In genomic region chr5:124747770-124748686, GRCh38 we compare ENCODE assay signal across 8 cellular contexts. TPM values are rescaled to one million over a fixed set of nuclear protein-coding genes. Genes with fewer than 3 reads are reported as not detected.
DNase-seq lines count a peak whose midpoint lies in the region; ATAC-seq, FAIRE-seq and TF ChIP-seq lines count a peak whose summit lies in the region.

No MANE protein-coding gene starts in this region.

- peak overlapping the region; percentile 91 for H3K27ac ChIP-seq in hepatocyte
- H3K27ac ChIP-seq in small intestine (ENCODE audit: low read depth in 1 of 2, low read length in 1 of 2) = peak overlapping the region; percentile 83 to 90

- peak overlapping the region; percentile 75 for H3K4me3 Mint-ChIP-seq in activated naive CD8-positive, alpha-beta T cell

- 1% methylated on average over 17 of the region's 17 CpGs for WGBS in hepatocyte (ENCODE audit: low lambda C conversion rate, missing lambda C conversion rate)
- WGBS in small intestine, 3 donors = 0 to 2% (median 1%) methylated on average over 17 of the region's 17 CpGs

- H3K27me3 ChIP-seq in hepatocyte (no peaks in the 10 kb centered on the region), small intestine (ENCODE audit: control insufficient read depth in 2 of 2, insufficient read depth in 2 of 2, low read length in 2 of 2) (no peaks in the 10 kb centered on the region)

- peaks cover 3% of the 10 kb centered on the region for H3K9me3 Mint-ChIP-seq in activated naive CD8-positive, alpha-beta T cell (ENCODE audit: low read depth)

- H3K4me3 ChIP-seq in hepatocyte (peak overlapping the region; percentile 65), small intestine (ENCODE audit: low read depth in 1 of 2, low read length in 2 of 2) (peak overlapping the region; percentile 36 to 60)

- FAIRE-seq in small intestine (lab: Jason Lieb, UNC) = no peak

- H3K4me1 Mint-ChIP-seq in activated naive CD8-positive, alpha-beta T cell (ENCODE audit: low read depth) = peaks cover 30% of the 10 kb centered on the region

- no peaks in the 10 kb centered on the region for H3K36me3 ChIP-seq in hepatocyte (replicated peaks; ENCODE audit: insufficient read depth, low read depth)
- H3K36me3 ChIP-seq in small intestine (ENCODE audit: control insufficient read depth in 2 of 2, insufficient read depth in 2 of 2, low read length in 2 of 2) = no peaks in the 10 kb centered on the region

- H3K79me2 ChIP-seq in hepatocyte = peaks cover 33% of the 10 kb centered on the region

- no peaks in the 10 kb centered on the region for H3K9me3 ChIP-seq in hepatocyte (ENCODE audit: low read depth)
- no peaks in the 10 kb centered on the region for H3K9me3 ChIP-seq in small intestine (ENCODE audit: control insufficient read depth, low read depth)

- H3K27ac Mint-ChIP-seq in activated naive CD8-positive, alpha-beta T cell = no peak overlapping the region

- H3K36me3 Mint-ChIP-seq in activated naive CD8-positive, alpha-beta T cell = no peaks in the 10 kb centered on the region

- peak overlapping the region; percentile 78 for H3K4me2 ChIP-seq in hepatocyte

- in situ Hi-C loops in KBM-7 (cut with MboI; ENCODE audit: low pct_unique_long_range_greater_than_20kb, low sequenced_read_pairs) = no loop called here

- H3K27me3 Mint-ChIP-seq in activated naive CD8-positive, alpha-beta T cell = peaks cover 27% of the 10 kb centered on the region

- H4K20me1 ChIP-seq in hepatocyte (ENCODE audit: insufficient read depth, poor library complexity, severe bottlenecking) = no peaks in the 10 kb centered on the region

- DNase-seq in Daoy (ENCODE audit: low read depth) = peak; percentile 42
- peak; percentile 62 for DNase-seq in KBM-7
- DNase-seq in hepatocyte (ENCODE audit: low spot score) = peak; percentile 28
- no peak for DNase-seq in small intestine
- no peak for DNase-seq in stimulated activated naive CD4-positive, alpha-beta T cell treated with Interleukin-2 at 50 U/mL for 16 hours (lab: John Stamatoyannopoulos, UW)
- DNase-seq in HuH-7.5 (ENCODE audit: low spot score) = no peak

- no peak for TF ChIP-seq CTCF in hepatocyte (IDR thresholded peaks at IDR 0.05; ENCODE audit: poor library complexity)

- H3K4me1 ChIP-seq in hepatocyte (ENCODE audit: insufficient read depth) = peaks cover 11% of the 10 kb centered on the region
- peaks cover 0 to 2% of the 10 kb centered on the region in 2 donors for H3K4me1 ChIP-seq in small intestine (ENCODE audit: control insufficient read depth in 2 of 2, insufficient read depth in 1 of 2, low read depth in 1 of 2, low read length in 1 of 2)

- ATAC-seq in GM21576 (IDR thresholded peaks at IDR 0.05; ENCODE audit: unreplicated experiment) = peak; percentile 59

- peak overlapping the region; percentile 8 for H2AFZ ChIP-seq in hepatocyte

- H3K9me2 ChIP-seq in hepatocyte (replicated peaks; ENCODE audit: insufficient read depth) = no peaks in the 10 kb centered on the region

RNA-seq across cellular contexts. Expression of gene ZNF608, which starts 1.6 kb away (rescaled TPM):
- 19.1 and 21.7 TPM in 2 replicates for total RNA-seq in Daoy (2014; rRNA removed; shearing (Covaris generic))
- total RNA-seq in hepatocyte = 28.5 and 30.0 TPM in 2 replicates
- polyA plus RNA-seq in hepatocyte (12.4 and 19.8 TPM in 2 replicates), small intestine (10 to 100 TPM in 2 of 3 donors, 1 to 10 TPM in 1; 5.7 to 13.7 (median 11.6) TPM)

Comparison
In these comparisons a context has a peak if more than half of its experiments do, and no peak if none do; other contexts are left out.
1. DNase-seq: peak in Daoy (single experiment), KBM-7 (single experiment) and hepatocyte (single experiment); none in small intestine (single experiment), stimulated activated naive CD4-positive, alpha-beta T cell treated with Interleukin-2 at 50 U/mL for 16 hours (single experiment) and HuH-7.5 (single experiment).